8 cellular contexts compared by ENCODE assay signal in the genomic region with DNA sequence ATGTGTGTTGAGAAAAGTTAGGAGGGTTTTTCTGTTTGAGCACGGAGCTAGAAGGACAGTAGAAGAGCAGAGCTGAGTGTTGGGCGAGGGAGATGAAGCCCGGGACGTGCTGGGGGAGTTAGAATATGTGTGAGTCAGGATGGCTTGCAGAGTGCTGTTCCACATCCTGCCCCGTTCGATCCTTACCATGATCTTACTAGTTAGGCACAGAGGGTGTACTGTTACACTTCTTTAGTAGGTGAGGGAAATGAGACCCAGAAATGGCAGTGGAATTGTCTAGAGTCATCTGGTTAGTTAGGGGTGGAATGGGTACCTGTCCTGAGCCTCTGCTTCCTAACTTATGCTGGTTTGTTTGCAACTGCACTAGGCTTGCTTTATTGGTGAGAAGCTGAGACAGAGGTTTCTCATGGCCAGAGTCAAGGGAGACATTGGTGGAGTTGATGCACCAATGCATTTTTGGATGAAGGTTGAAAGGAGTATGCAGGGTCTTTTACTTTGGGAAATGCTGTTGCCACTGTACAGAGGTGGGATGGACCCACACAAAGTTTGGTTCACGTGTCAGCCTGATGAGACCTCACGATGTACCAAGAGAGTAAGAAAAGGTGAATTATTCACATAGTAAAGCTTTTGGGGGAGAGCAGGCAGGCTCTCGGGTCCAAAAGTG. TPM values are rescaled to one million over a fixed set of nuclear protein-coding genes. Genes with fewer than 3 reads are reported as not detected.
DNase-seq lines count a peak whose midpoint lies in the region; ATAC-seq and TF ChIP-seq lines count a peak whose summit lies in the region.

No MANE protein-coding gene starts in this region.

- no peaks in the 10 kb centered on the region for H3K9me2 ChIP-seq in Karpas-422 (replicated peaks; ENCODE audit: insufficient read depth, low read length)

- H3K4me2 ChIP-seq in Karpas-422 (ENCODE audit: low read depth, low read length, poor library complexity, severe bottlenecking) = peak overlapping the region; percentile 59

- peak overlapping the region; percentile 37 for H3K4me3 ChIP-seq in Karpas-422 (ENCODE audit: low read length)
- no peak overlapping the region for H3K4me3 ChIP-seq in fibroblast of mammary gland (ENCODE audit: control insufficient read depth, low read depth, low read length)
- H3K4me3 ChIP-seq in transverse colon = no peak overlapping the region
- no peak overlapping the region for H3K4me3 ChIP-seq in BE2C (ENCODE audit: low read depth, low read length)

- in situ Hi-C loops in transverse colon (cut with MboI; ENCODE audit: low pct_ligation_motif_present in 1 of 4, low pct_unique_long_range_greater_than_20kb in 1 of 4, low sequenced_read_pairs in 3 of 4) = no loop called here

- 81 to 100% methylated on average over 3 to 9 of the region's 9 CpGs for WGBS in transverse colon (ENCODE audit: low coverage in 1 of 2), 2 donors

- H3K27ac ChIP-seq in Karpas-422 (ENCODE audit: low read length) (no peak overlapping the region), transverse colon (peak overlapping the region; percentile 8 to 50 (median 40))

- H2AFZ ChIP-seq in Karpas-422 (ENCODE audit: low read length) = no peak overlapping the region

- peaks cover 16% of the 10 kb centered on the region; the same call in 1 of the 2 replicates for H3K79me2 ChIP-seq in Karpas-422 (ENCODE audit: low read length)

- no peaks in the 10 kb centered on the region for H3K36me3 ChIP-seq in Karpas-422 (ENCODE audit: insufficient read depth, low read length)
- no peaks in the 10 kb centered on the region for H3K36me3 ChIP-seq in transverse colon
- H3K36me3 ChIP-seq in BE2C = no peaks in the 10 kb centered on the region

- H3K9ac ChIP-seq in Karpas-422 (ENCODE audit: low read length) = peak overlapping the region; percentile 41

- ATAC-seq in HG02973 (IDR thresholded peaks at IDR 0.05; ENCODE audit: unreplicated experiment) (no peak), HG02884 (IDR thresholded peaks at IDR 0.05; ENCODE audit: unreplicated experiment) (no peak)

- TF ChIP-seq EP300 in transverse colon (IDR thresholded peaks at IDR 0.05; ENCODE audit: low read depth) = no peak

- no peak for TF ChIP-seq CTCF in fibroblast of mammary gland (conservative IDR thresholded peaks at IDR 0.05; ENCODE audit: control insufficient read depth, insufficient read depth, low read depth, low read length)
- no peak for TF ChIP-seq CTCF in transverse colon (IDR thresholded peaks at IDR 0.05)
- no peak for TF ChIP-seq CTCF in BE2C (IDR thresholded peaks at IDR 0.05; ENCODE audit: low read depth, low read length)

- no peaks in the 10 kb centered on the region for H3K27me3 ChIP-seq in Karpas-422 (ENCODE audit: low read length)
- no peaks in the 10 kb centered on the region for H3K27me3 ChIP-seq in transverse colon
- no peaks in the 10 kb centered on the region for H3K27me3 ChIP-seq in BE2C

- peaks cover 29% of the 10 kb centered on the region for H3K4me1 ChIP-seq in Karpas-422 (ENCODE audit: low read length)
- peaks cover 7 to 23% (median 12%) of the 10 kb centered on the region in 4 donors for H3K4me1 ChIP-seq in transverse colon
- H3K4me1 ChIP-seq in BE2C = peaks cover 7% of the 10 kb centered on the region

- intact Hi-C loops in transverse colon (cut with DNase I; ENCODE audit: low total_unique reads) = no loop called here

- peaks cover 77% of the 10 kb centered on the region for H4K20me1 ChIP-seq in Karpas-422 (ENCODE audit: insufficient read depth, low read depth, low read length)

- no peak for TF ChIP-seq POLR2A in transverse colon (IDR thresholded peaks at IDR 0.05)

- DNase-seq in stimulated activated CD4-positive, alpha-beta T cell treated with anti-CD3 and anti-CD28 coated beads, Interleukin-1b, Interleukin-23, amount 100 ng/mL, for 48 hours = peak; percentile 24
- DNase-seq in stimulated activated CD4-positive, alpha-beta T cell treated with anti-CD3 and anti-CD28 coated beads, Interleukin-4, amount 100 ng/mL, for 1 hour = no peak
- DNase-seq in Karpas-422 (no peak), fibroblast of mammary gland (ENCODE audit: low read depth) (peak; percentile 64), transverse colon (no peak), BE2C (no peak)

- H3K9me3 ChIP-seq in Karpas-422 (ENCODE audit: low read length) = no peaks in the 10 kb centered on the region
- no peaks in the 10 kb centered on the region for H3K9me3 ChIP-seq in transverse colon
- no peaks in the 10 kb centered on the region for H3K9me3 ChIP-seq in BE2C

RNA-seq across cellular contexts. Expression of a gene that starts 42.4 kb away (rescaled TPM):
- 19.4 and 25.3 TPM in 2 replicates for total RNA-seq in Karpas-422 (2014; rRNA removed; shearing (Covaris generic); ENCODE audit: low replicate concordance)
- 10 to 100 TPM; 19.5 to 53.9 (median 41.4) TPM for total RNA-seq in transverse colon
- polyA plus RNA-seq in BE2C (2012; ENCODE audit: insufficient read depth, insufficient read length, low read depth) = 41.8 TPM

Comparison
In these comparisons a context has a peak if more than half of its experiments do, and no peak if none do; other contexts are left out.
1. DNase-seq: peak in stimulated activated CD4-positive, alpha-beta T cell treated with anti-CD3 and anti-CD28 coated beads, Interleukin-1b, Interleukin-23, amount 100 ng/mL, for 48 hours (single experiment) and fibroblast of mammary gland (single experiment); none in stimulated activated CD4-positive, alpha-beta T cell treated with anti-CD3 and anti-CD28 coated beads, Interleukin-4, amount 100 ng/mL, for 1 hour (single experiment), Karpas-422 (single experiment), transverse colon (single experiment) and BE2C (single experiment).